Comparison of ENCODE assay signal across 21 cellular contexts in genomic region chr5:174444791-174445190, GRCh38.
"Had no signal": no experiment of that assay in that cellular context is flagged by ENCODE, and none has a peak within 500 bp of the region (broad histone marks: within the 10 kb centered on the region; RNA-seq: fewer than 3 reads in every experiment).

No MANE protein-coding gene starts in this region.

- H3K4me3 ChIP-seq: MG63 had no signal

- H3K27me3 ChIP-seq: MG63 had no signal

- H3K27ac ChIP-seq: RWPE1 had no signal

- H3K36me3 ChIP-seq: MG63 had no signal

- DNase-seq: IMR-90, Karpas-422, KG1, MG63, NCI-H1092, NCI-H1105 treated with DMSO at 0.1 percent for 48 hours, NCI-H1417 treated with DMSO at 0.1 percent for 48 hours, NCI-H146, NCI-H1694 treated with DMSO at 0.1 percent for 48 hours, NCI-H1930, NCI-H2081, NCI-H2107, NCI-H2227 treated with DMSO at 0.1 percent for 48 hours, NCI-H446, NCI-H510A, NCI-H524 treated with DMSO at 0.1 percent for 48 hours, NCI-H774, PC-3, SHP77 had no signal

- FAIRE-seq: HepG2 had no signal
